ENCODE assay signal across 1 cellular context in the genomic region with DNA sequence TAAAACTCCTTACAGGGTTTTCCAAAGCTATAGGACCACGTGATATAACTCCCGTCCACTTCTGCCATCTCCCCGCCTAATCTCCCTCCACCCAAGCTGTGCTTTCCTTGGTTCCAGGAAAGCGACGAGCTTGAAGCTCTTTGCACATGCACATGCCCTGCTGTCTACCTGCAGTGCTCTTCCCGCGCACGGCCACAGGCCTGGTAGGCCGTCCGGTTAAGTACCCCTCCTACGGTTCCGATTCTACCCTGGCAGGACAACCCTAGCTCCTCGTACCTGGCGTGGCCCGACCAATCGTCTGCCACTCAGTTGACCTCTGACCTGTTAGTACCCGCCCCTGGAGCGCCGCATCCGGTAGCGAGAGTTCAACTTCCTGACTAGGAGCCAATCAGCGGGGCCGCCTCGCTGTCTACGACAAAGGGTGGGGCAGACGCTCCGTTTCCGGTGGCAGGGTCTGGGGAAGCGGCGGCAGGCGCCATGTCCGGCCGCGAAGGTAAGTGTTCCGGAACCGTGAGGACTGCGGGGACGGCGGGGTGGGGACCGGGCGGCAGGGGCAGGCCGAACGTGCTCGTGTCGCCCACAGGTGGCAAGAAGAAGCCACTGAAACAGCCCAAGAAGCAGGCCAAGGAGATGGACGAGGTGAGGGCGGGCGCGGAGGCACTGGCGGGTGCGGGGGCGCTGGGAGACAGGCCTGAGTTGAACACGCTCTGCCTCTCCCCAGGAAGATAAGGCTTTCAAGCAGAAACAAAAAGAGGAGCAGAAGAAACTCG.
TF ChIP-seq lines count a peak whose summit lies in the region.

Gene CCDC51 (minus strand): TSS at position 300 of the 770 bp plus-strand sequence. CDS start 4,991 bp downstream, outside the sequence.
Gene TMA7 (plus strand): TSS at position 438 of the 770 bp plus-strand sequence. CDS start 40 bp downstream, at position 478.

TF ChIP-seq in liver, 16 proteins besides CTCF, POLR2A, EP300 and RAD21 (continued from another document):
- TF ChIP-seq ZBTB33 (IDR thresholded peaks at IDR 0.05) (no peak), SP1 (IDR thresholded peaks at IDR 0.05) (peak; percentile 87), REST (IDR thresholded peaks at IDR 0.05) (no peak)
